In genomic region chrX:96579252-96579651, GRCh38 we compare ENCODE assay signal across 18 cellular contexts.
"Had no signal": no experiment of that assay in that cellular context is flagged by ENCODE, and none has a peak within 500 bp of the region (broad histone marks: within the 10 kb centered on the region; RNA-seq: fewer than 3 reads in every experiment).

No MANE protein-coding gene starts in this region.

- DNase-seq: dermis blood vessel endothelial cell; esophagus squamous epithelium; foreskin fibroblast; head of caudate nucleus; kidney; left cardiac atrium; left ventricle myocardium superior; mesenchymal stem cell; naive B cell; occipital lobe; pancreas; right cardiac atrium; small intestine; stimulated activated CD4-positive, alpha-beta T cell treated with anti-CD3 and anti-CD28 coated beads, Interleukin-12 subunit alpha, Interleukin-12 subunit beta, amount 100 ng/mL, for 4 hours; stimulated activated naive CD4-positive, alpha-beta T cell treated with Interleukin-2 at 50 U/mL for 16 hours; trophoblast cell had no signal

- ATAC-seq: left cardiac atrium, left ventricle myocardium superior, pancreas, right cardiac atrium had no signal

- H3K4me1 ChIP-seq: esophagus squamous epithelium, pancreas had no signal

- H3K4me3 ChIP-seq: esophagus squamous epithelium, hepatocyte, lung, pancreas had no signal

- H3K9me3 ChIP-seq: esophagus squamous epithelium, pancreas had no signal

- H3K36me3 ChIP-seq: esophagus squamous epithelium, pancreas had no signal
